ENCODE assay signal across 10 cellular contexts in genomic region chr9:88197781-88198345, GRCh38. TPM values are rescaled to one million over a fixed set of nuclear protein-coding genes. Genes with fewer than 3 reads are reported as not detected.
DNase-seq lines count a peak whose midpoint lies in the region; ATAC-seq and TF ChIP-seq lines count a peak whose summit lies in the region.
"Had no signal": no experiment of that assay in that cellular context is flagged by ENCODE, and none has a peak within 500 bp of the region (broad histone marks: within the 10 kb centered on the region; RNA-seq: fewer than 3 reads in every experiment).

No MANE protein-coding gene starts in this region.

- H3K4me1 ChIP-seq in Caco-2 (peaks cover 31% of the 10 kb centered on the region), PC-3 (ENCODE audit: insufficient read depth, low read length) (peaks cover 37% of the 10 kb centered on the region), trophoblast cell (ENCODE audit: control insufficient read depth in 1 of 2, insufficient read depth in 2 of 2, low read length in 2 of 2) (peaks cover 12 to 13% of the 10 kb centered on the region in 2 experiments)

- TF ChIP-seq CTCF in Caco-2 (IDR thresholded peaks at IDR 0.05; ENCODE audit: insufficient read depth in 1 of 2, low read depth in 1 of 2, low read length in 1 of 2, severe bottlenecking in 1 of 2, unreplicated experiment in 1 of 2), result no peak
- no peak for TF ChIP-seq CTCF in PC-3 (conservative IDR thresholded peaks at IDR 0.05; ENCODE audit: low read depth, low read length)

- H3K23ac ChIP-seq in trophoblast cell (ENCODE audit: low read length), result no peak overlapping the region

- H3K27me3 Mint-ChIP-seq in Caco-2 (ENCODE audit: insufficient read depth, unreplicated experiment), result no peaks in the 10 kb centered on the region

- H3K9me2 ChIP-seq in PC-3 (replicated peaks; ENCODE audit: low read length), result no peaks in the 10 kb centered on the region

- peak overlapping the region; percentile 45 for H3K4me3 Mint-ChIP-seq in Caco-2 (ENCODE audit: unreplicated experiment)

- H3K36me3 ChIP-seq in Caco-2 (ENCODE audit: control insufficient read depth, insufficient read depth, low read length) (no peaks in the 10 kb centered on the region), PC-3 (ENCODE audit: low read depth, low read length) (no peaks in the 10 kb centered on the region), trophoblast cell (ENCODE audit: control insufficient read depth in 1 of 2, insufficient read depth in 2 of 2, low read length in 2 of 2) (no peaks in the 10 kb centered on the region)

- H3K4me2 ChIP-seq in PC-3 (ENCODE audit: low read length) (peak overlapping the region; percentile 68), trophoblast cell (ENCODE audit: low read length) (no peak overlapping the region)

- H3F3A ChIP-seq in PC-3 (ENCODE audit: low read length, unreplicated experiment), result peaks cover 4% of the 10 kb centered on the region

- no peak for DNase-seq in Caco-2
- DNase-seq in PC-3, result peak; percentile 81
- DNase-seq in epithelial cell of prostate (ENCODE audit: low read depth, low spot score), result peak; percentile 51
- peak; percentile 79 to 96 for DNase-seq in trophoblast cell
- no peak for DNase-seq in cardiac septum (ENCODE audit: low spot score)
- DNase-seq: SHP77 had no signal

- no peak overlapping the region for H4K8ac ChIP-seq in trophoblast cell (ENCODE audit: low read depth, low read length)

- intact Hi-C loops in Caco-2 (cut with micrococcal nuclease; ENCODE audit: unreplicated experiment) (no loop called here), PC-3 (cut with micrococcal nuclease) (no loop called here), cardiac septum (cut with DNase I) (no loop called here)

- no peak overlapping the region for H3K14ac ChIP-seq in trophoblast cell (ENCODE audit: low read length)

- H3K9ac ChIP-seq in PC-3 (ENCODE audit: low read length) (peak overlapping the region; percentile 10; the same call in 1 of the 2 replicates), trophoblast cell (ENCODE audit: low read length) (no peak overlapping the region)

- CTCF ChIA-PET in Caco-2 (lab: Charles Lee), result no interaction called here
- CTCF ChIA-PET in PC-3 (lab: Charles Lee), result interaction anchor here (0.6 kb wide), 1 partner anchor 26 kb away, joined by 3 read pairs; no protein-coding TSS in a partner anchor

- H3K9me3 ChIP-seq in Caco-2 (no peaks in the 10 kb centered on the region), PC-3 (ENCODE audit: low read length) (no peaks in the 10 kb centered on the region), trophoblast cell (ENCODE audit: insufficient read depth, low read depth, low read length) (no peaks in the 10 kb centered on the region)

- H3K27me3 ChIP-seq in Caco-2 (replicated peaks; ENCODE audit: control insufficient read depth, insufficient read depth, low read length) (no peaks in the 10 kb centered on the region), PC-3 (ENCODE audit: low read length) (no peaks in the 10 kb centered on the region), trophoblast cell (ENCODE audit: insufficient read depth, low read length) (no peaks in the 10 kb centered on the region)

- ATAC-seq in PC-3 (peak; percentile 76), GM21381 (IDR thresholded peaks at IDR 0.05; ENCODE audit: unreplicated experiment) (no peak), HG03097 (IDR thresholded peaks at IDR 0.05; ENCODE audit: low FRiP score, unreplicated experiment) (no peak)
- no peak for ATAC-seq in activated CD4-positive, CD25-positive, alpha-beta regulatory T cell treated with anti-CD3 and anti-CD28 coated beads, Interleukin-2, amount 50 U/mL, for 24 hours

- peak overlapping the region; percentile 84 for H3K27ac Mint-ChIP-seq in Caco-2 (ENCODE audit: unreplicated experiment)
- H3K27ac Mint-ChIP-seq: activated T-helper 2 cell treated with anti-CD3 and anti-CD28 coated beads, Interferon-gamma antibody, Interleukin-2, Interleukin-4, amounts not matched to agents 10 μg/mL and 5 μg/mL and 100 μg/mL, durations not matched to agents 14 hours and 24 hours and 36 hours had no signal

- H3K27ac ChIP-seq in PC-3 (ENCODE audit: low read length), result peak overlapping the region; percentile 74
- H3K27ac ChIP-seq in epithelial cell of prostate, result peak overlapping the region; percentile 92
- peak overlapping the region; percentile 97 for H3K27ac ChIP-seq in trophoblast cell (ENCODE audit: low read depth, low read length)

- no CpG with 5 or more reads among the region's 4 CpGs for WGBS in trophoblast cell (ENCODE audit: extremely low coverage, insufficient coverage, insufficient read length)

- H4K20me1 ChIP-seq in PC-3 (ENCODE audit: low read length), result no peaks in the 10 kb centered on the region

- peak overlapping the region; percentile 54 for H2AFZ ChIP-seq in PC-3 (ENCODE audit: low read length)
- no peak overlapping the region for H2AFZ ChIP-seq in trophoblast cell (ENCODE audit: insufficient read depth, low read length, poor library complexity)

- POLR2A ChIA-PET in Caco-2 (lab: Charles Lee), result no interaction called here
- POLR2A ChIA-PET in PC-3 (lab: Charles Lee; ENCODE audit: unreplicated experiment), result interaction anchor here (0.7 kb wide), 1 partner anchor 27 kb away, joined by 6 read pairs; no protein-coding TSS in a partner anchor

- no peak overlapping the region for H4K91ac ChIP-seq in trophoblast cell (ENCODE audit: low read depth, low read length)

- H3K4ac ChIP-seq in trophoblast cell (ENCODE audit: low read depth, low read length), result no peak overlapping the region

- peaks cover 22% of the 10 kb centered on the region for H3K79me1 ChIP-seq in trophoblast cell (ENCODE audit: low read length)

- H3K79me2 ChIP-seq in PC-3 (ENCODE audit: low read length), result no peaks in the 10 kb centered on the region
- peaks cover 2% of the 10 kb centered on the region for H3K79me2 ChIP-seq in trophoblast cell (ENCODE audit: control insufficient read depth, insufficient read depth, low read length, poor library complexity)

- no peak overlapping the region for H2BK5ac ChIP-seq in trophoblast cell (ENCODE audit: low read depth, low read length, poor library complexity)

- BruUV-seq in Caco-2 (replicated peaks; lab: Mats Ljungman, UMichigan) (no TSS peak), PC-3 (replicated peaks; lab: Mats Ljungman, UMichigan) (no TSS peak)

- H3K4me3 ChIP-seq in Caco-2 (ENCODE audit: low read depth, low read length) (no peak overlapping the region), PC-3 (ENCODE audit: low read length) (peak overlapping the region; percentile 54), trophoblast cell (ENCODE audit: low read depth, low read length) (no peak overlapping the region)

- no peak overlapping the region for H2BK12ac ChIP-seq in trophoblast cell (ENCODE audit: low read length)

- H3K4me1 Mint-ChIP-seq in Caco-2 (ENCODE audit: low read depth, unreplicated experiment), result peaks cover 19% of the 10 kb centered on the region

- no peak overlapping the region for H3K18ac ChIP-seq in trophoblast cell (ENCODE audit: low read length)

- H3K9me3 Mint-ChIP-seq in Caco-2 (ENCODE audit: unreplicated experiment), result no peaks in the 10 kb centered on the region
- H3K9me3 Mint-ChIP-seq: activated T-helper 2 cell treated with anti-CD3 and anti-CD28 coated beads, Interferon-gamma antibody, Interleukin-2, Interleukin-4, amounts not matched to agents 10 μg/mL and 5 μg/mL and 100 μg/mL, durations not matched to agents 14 hours and 24 hours and 36 hours had no signal

- H2BK120ac ChIP-seq in trophoblast cell (ENCODE audit: insufficient read depth, low read length, poor library complexity), result no peak overlapping the region

- no peak overlapping the region for H4K12ac ChIP-seq in trophoblast cell (ENCODE audit: low read depth, low read length)

- no peaks in the 10 kb centered on the region for H3K36me3 Mint-ChIP-seq in Caco-2 (ENCODE audit: insufficient read depth, unreplicated experiment)

- no peak overlapping the region for H2AK5ac ChIP-seq in trophoblast cell (ENCODE audit: low read length)

RNA-seq across cellular contexts. Expression of gene SPATA31C2, which starts 59.6 kb away (rescaled TPM):
- not detected in 2 replicates for total RNA-seq in Caco-2 (2022)
- total RNA-seq in PC-3 (2014; rRNA removed), result not detected in 2 replicates
- not detected in 2 replicates for polyA plus RNA-seq in trophoblast cell (2013)
- total RNA-seq in cardiac septum, result not detected
- total RNA-seq: activated T-helper 2 cell treated with anti-CD3 and anti-CD28 coated beads, Interferon-gamma antibody, Interleukin-2, Interleukin-4, amounts not matched to agents 10 μg/mL and 5 μg/mL and 100 μg/mL, durations not matched to agents 14 hours and 24 hours and 36 hours had no signal

Comparison
In these comparisons a context has a peak if more than half of its experiments do, and no peak if none do; other contexts are left out.
1. DNase-seq: peak in PC-3 (single experiment), epithelial cell of prostate (single experiment) and trophoblast cell (2 of 2); none in Caco-2 (0 of 2) and cardiac septum (single experiment).
2. Peak in every context shown above with its lines, with median percentiles within 50 percentile points of each other: H3K27ac ChIP-seq.